Comparison of ENCODE assay signal across 1 cellular context in genomic region chrX:78024349-78025108, GRCh38.
A peak's percentile ranks its signal among the peaks of the same experiment; 100 is the strongest.
TF ChIP-seq lines count a peak whose summit lies in the region.

No MANE protein-coding gene starts in this region.

TF ChIP-seq in K562, 482 proteins besides CTCF, POLR2A, EP300 and RAD21 (continued from another document):
- no peak for TF ChIP-seq ZMIZ1 (IDR thresholded peaks at IDR 0.05; ENCODE audit: low read depth in 2 of 2, low read length in 2 of 2)
- no peak for TF ChIP-seq WHSC1 (IDR thresholded peaks at IDR 0.05; ENCODE audit: low read length)
- no peak for TF ChIP-seq GATAD2B (IDR thresholded peaks at IDR 0.05; ENCODE audit: borderline replicate concordance)
- TF ChIP-seq ZNF780A (CRISPR knock-in tag; IDR thresholded peaks at IDR 0.05), result no peak
- TF ChIP-seq TEAD2 (tag; IDR thresholded peaks at IDR 0.05), result no peak
- TF ChIP-seq ZNF830 (CRISPR knock-in tag; IDR thresholded peaks at IDR 0.05), result no peak
- peak in 1 of 2 experiments; percentile 56 for TF ChIP-seq E2F6 (IDR thresholded peaks at IDR 0.05; ENCODE audit: borderline replicate concordance in 1 of 2, extremely low read depth in 1 of 2, insufficient read depth in 1 of 2, insufficient read length in 1 of 2, low read depth in 1 of 2, low read length in 1 of 2, poor library complexity in 1 of 2, severe bottlenecking in 1 of 2)
- TF ChIP-seq MNT (conservative IDR thresholded peaks at IDR 0.05), result no peak
- TF ChIP-seq DEAF1 (CRISPR knock-in tag; IDR thresholded peaks at IDR 0.05), result 0 out of 2 replicates have a peak, but pooled peaks have one; percentile 8
- TF ChIP-seq BRCA1 (IDR thresholded peaks at IDR 0.05), result no peak
- no peak for TF ChIP-seq BRCA1 (CRISPR knock-in tag; IDR thresholded peaks at IDR 0.05)
- TF ChIP-seq ZEB2 (IDR thresholded peaks at IDR 0.05), result peak; percentile 43; the same call in 1 of the 2 replicates
- TF ChIP-seq HES1 (IDR thresholded peaks at IDR 0.05; ENCODE audit: low read depth), result no peak
- no peak for TF ChIP-seq CBFB (CRISPR knock-in tag; IDR thresholded peaks at IDR 0.05)
- peak; percentile 87 for TF ChIP-seq USF1 (CRISPR knock-in tag; IDR thresholded peaks at IDR 0.05)
- no peak for TF ChIP-seq MLX (CRISPR knock-in tag; conservative IDR thresholded peaks at IDR 0.05)
- no peak for TF ChIP-seq ELF2 (CRISPR knock-in tag; IDR thresholded peaks at IDR 0.05)
- no peak for TF ChIP-seq ILF3 (IDR thresholded peaks at IDR 0.05; ENCODE audit: borderline replicate concordance)
- TF ChIP-seq HMGXB4 (CRISPR knock-in tag; IDR thresholded peaks at IDR 0.05), result no peak
- TF ChIP-seq NFATC3 (IDR thresholded peaks at IDR 0.05), result no peak
- no peak for TF ChIP-seq SIN3A (IDR thresholded peaks at IDR 0.05; ENCODE audit: borderline replicate concordance in 2 of 2, control insufficient read depth in 1 of 2, low read depth in 2 of 2, low read length in 2 of 2)
- no peak for TF ChIP-seq PCBP2 (IDR thresholded peaks at IDR 0.05; ENCODE audit: low read depth, low read length, poor library complexity, severe bottlenecking)
